ENCODE assay signal across 8 cellular contexts in the genomic region with DNA sequence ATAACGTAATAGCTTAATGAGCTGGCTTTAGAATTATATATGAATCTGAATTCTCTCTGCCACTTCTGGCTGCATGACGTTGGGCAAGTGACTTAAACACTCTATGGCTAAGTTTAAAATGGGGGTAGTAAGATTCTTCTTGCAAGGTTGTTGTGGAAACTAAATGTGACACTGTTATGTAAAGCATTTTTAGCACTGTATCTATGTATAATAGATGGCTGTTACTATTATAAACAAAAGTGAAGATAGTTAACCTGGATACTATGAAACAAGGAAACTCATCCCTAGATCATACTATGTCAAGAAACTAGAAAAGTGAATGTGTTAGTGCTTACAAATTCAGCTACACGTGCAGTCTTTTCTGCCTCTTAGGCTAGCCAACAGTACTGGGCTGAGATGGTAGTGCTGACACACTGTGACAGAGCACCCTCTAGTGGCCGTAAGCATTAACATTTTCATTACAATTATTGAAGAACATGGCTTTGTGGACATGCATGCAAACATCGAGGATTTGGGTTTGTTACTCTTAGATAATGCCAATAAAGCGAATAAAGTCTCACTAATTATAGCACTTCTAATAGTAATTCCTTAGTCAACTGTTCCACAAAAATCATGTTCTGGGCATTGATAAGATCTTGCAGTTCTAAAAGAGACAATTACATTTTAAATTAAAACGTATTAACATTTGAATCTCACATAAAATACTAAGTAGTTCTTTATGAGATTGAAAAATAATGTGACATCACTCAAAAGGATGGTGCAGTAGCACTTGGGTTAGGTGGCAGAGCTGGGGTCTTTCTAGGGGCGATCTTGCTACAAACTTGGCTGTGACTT. TPM values are rescaled to one million over a fixed set of nuclear protein-coding genes. Genes with fewer than 3 reads are reported as not detected.
A peak's percentile ranks its signal among the peaks of the same experiment; 100 is the strongest.
DNase-seq lines count a peak whose midpoint lies in the region; ATAC-seq and TF ChIP-seq lines count a peak whose summit lies in the region.

No MANE protein-coding gene starts in this region.

- H3K27ac Mint-ChIP-seq in CD8-positive, alpha-beta T cell: no peak overlapping the region

- POLR2A ChIA-PET in CD8-positive, alpha-beta T cell (lab: Charles Lee): interaction anchor here (1.1 kb wide), 2 partner anchors 11 to 110 kb away, joined by 3 read pairs; no protein-coding TSS in a partner anchor

- H3K4me1 ChIP-seq in CD8-positive, alpha-beta T cell (ENCODE audit: insufficient read depth, low read length): peaks cover 14% of the 10 kb centered on the region
- H3K4me1 ChIP-seq in lung (ENCODE audit: control insufficient read depth in 2 of 2, insufficient read depth in 2 of 2, low read length in 2 of 2): no peaks in the 10 kb centered on the region

- H3K9me3 Mint-ChIP-seq in CD8-positive, alpha-beta T cell: no peaks in the 10 kb centered on the region

- H3K9me3 ChIP-seq in CD8-positive, alpha-beta T cell (ENCODE audit: low read length): no peaks in the 10 kb centered on the region
- no peaks in the 10 kb centered on the region for H3K9me3 ChIP-seq in lung (ENCODE audit: control insufficient read depth in 2 of 2, insufficient read depth in 1 of 2, low read length in 1 of 2)

- H3K36me3 Mint-ChIP-seq in CD8-positive, alpha-beta T cell: peaks cover 19% of the 10 kb centered on the region

- WGBS in lung, 2 donors: 40 to 46% methylated on average over 8 of the region's 8 CpGs

- H3K27me3 Mint-ChIP-seq in CD8-positive, alpha-beta T cell (ENCODE audit: low read depth): no peaks in the 10 kb centered on the region

- intact Hi-C loops in CD8-positive, alpha-beta T cell (cut with DNase I, micrococcal nuclease): loop anchor here (1.0 to 10.0 kb wide), 7 partner anchors 106 to 1820 kb away; partner anchors contain the start of gene OMA1 (in 2 of the 2)
- intact Hi-C loops in dorsolateral prefrontal cortex (cut with DNase I): loop anchor here (5.0 to 10.0 kb wide), 3 partner anchors 80 to 135 kb away; partner anchors contain the start of gene OMA1 (in 1 of the 2)

- no peaks in the 10 kb centered on the region for H3K27me3 ChIP-seq in CD8-positive, alpha-beta T cell (ENCODE audit: insufficient read depth, low read length)
- H3K27me3 ChIP-seq in dorsolateral prefrontal cortex: no peaks in the 10 kb centered on the region
- no peaks in the 10 kb centered on the region for H3K27me3 ChIP-seq in lung (ENCODE audit: control insufficient read depth, insufficient read depth)

- peak; percentile 84 for TF ChIP-seq CTCF in CD8-positive, alpha-beta T cell (IDR thresholded peaks at IDR 0.05)
- TF ChIP-seq CTCF in dorsolateral prefrontal cortex (IDR thresholded peaks at IDR 0.05 in 54 of 56, conservative IDR thresholded peaks at IDR 0.05 in 2 of 56; ENCODE audit: low read depth in 1 of 56, partially characterized antibody in 56 of 56) (peak; percentile 76 to 98 (median 92)), lung (IDR thresholded peaks at IDR 0.05; ENCODE audit: control extremely low read depth, extremely low read depth) (peak; percentile 84)

- no peak overlapping the region for H3K4me3 Mint-ChIP-seq in CD8-positive, alpha-beta T cell

- peak; percentile 11 to 64 (median 51) for DNase-seq in CD8-positive, alpha-beta T cell
- DNase-seq in GM19240 (ENCODE audit: insufficient read length, low spot score) (peak; percentile 46), NCI-H446 treated with DMSO at 0.1 percent for 48 hours (lab: John Stamatoyannopoulos, UW) (peak; percentile 39), dorsolateral prefrontal cortex (peak in 9 of 10 donors; percentile 41 to 82 (median 53)), lung (ENCODE audit: low spot score) (peak; percentile 64)
- DNase-seq in activated CD4-positive, CD25-positive, alpha-beta regulatory T cell treated with anti-CD3 and anti-CD28 coated beads, Interleukin-2, amount 50 U/mL, for 72 hours: peak; percentile 45
- DNase-seq in stimulated activated CD8-positive, alpha-beta memory T cell treated with anti-CD3 and anti-CD28 coated beads, Interleukin-15, amount 100 ng/mL, for 48 hours (ENCODE audit: low read depth in 2 of 2): peak; percentile 18 to 20

- H3K36me3 ChIP-seq in CD8-positive, alpha-beta T cell (ENCODE audit: insufficient read depth, low read length): peaks cover 4% of the 10 kb centered on the region
- peaks cover 5 to 7% of the 10 kb centered on the region in 2 donors for H3K36me3 ChIP-seq in lung (ENCODE audit: control insufficient read depth in 2 of 2, insufficient read depth in 2 of 2, low read length in 2 of 2)

- CTCF ChIA-PET in CD8-positive, alpha-beta T cell (lab: Charles Lee): interaction anchor here (0.6 to 4.5 kb wide), 27 partner anchors 10 to 1822 kb away, joined by 3 to 68 read pairs (median 5); partner anchors contain the start of genes MYSM1 and OMA1

- no peak overlapping the region for H3K4me3 ChIP-seq in CD8-positive, alpha-beta T cell (ENCODE audit: low read depth, low read length)
- H3K4me3 ChIP-seq in dorsolateral prefrontal cortex: no peak overlapping the region
- no peak overlapping the region for H3K4me3 ChIP-seq in lung

- no peak overlapping the region for H3K27ac ChIP-seq in CD8-positive, alpha-beta T cell (ENCODE audit: low read depth, low read length)
- H3K27ac ChIP-seq in dorsolateral prefrontal cortex: peak overlapping the region in 15 of 59 donors; percentile 0 to 37 (median 19)
- no peak overlapping the region for H3K27ac ChIP-seq in lung (ENCODE audit: low read depth in 1 of 2, low read length in 1 of 2)

- ATAC-seq in CD8-positive, alpha-beta T cell: peak; percentile 90
- peak; percentile 94 for ATAC-seq in HG03432 (IDR thresholded peaks at IDR 0.05; ENCODE audit: unreplicated experiment)
- peak; percentile 89 for ATAC-seq in lung (ENCODE audit: insufficient read depth, low FRiP score)

- peaks cover 23% of the 10 kb centered on the region for H3K4me1 Mint-ChIP-seq in CD8-positive, alpha-beta T cell (ENCODE audit: low read depth)

RNA-seq across cellular contexts. Expression of gene MYSM1, which starts 47.3 kb away (rescaled TPM):
- total RNA-seq in CD8-positive, alpha-beta T cell: 10 to 100 TPM; 63.9 to 64.5 TPM
- total RNA-seq in dorsolateral prefrontal cortex: 10 to 100 TPM; 37.7 to 86.1 (median 60.1) TPM
- 10 to 100 TPM; 23.4 to 67.0 TPM for total RNA-seq in lung
- 10 to 100 TPM in 1 of 2 donors, 1 to 10 TPM in 1; 7.4 to 14.8 TPM for polyA plus RNA-seq in lung
